In genomic region chr12:13534242-13534641, GRCh38 we compare ENCODE assay signal across 12 cellular contexts.
A peak's percentile ranks its signal among the peaks of the same experiment; 100 is the strongest.
DNase-seq lines count a peak whose midpoint lies in the region; ATAC-seq and TF ChIP-seq lines count a peak whose summit lies in the region.
"Had no signal": no experiment of that assay in that cellular context is flagged by ENCODE, and none has a peak within 500 bp of the region (broad histone marks: within the 10 kb centered on the region; RNA-seq: fewer than 3 reads in every experiment).

No MANE protein-coding gene starts in this region.

- no peak for ATAC-seq in gastrocnemius medialis
- ATAC-seq: activated T-cell treated with anti-CD3 and anti-CD28 coated beads, Interleukin-2, amount 50 U/mL, for 4 hours had no signal

- no peaks in the 10 kb centered on the region for H3K9me3 ChIP-seq in ES-I3 (ENCODE audit: control insufficient read depth, insufficient read depth, low read length)
- H3K9me3 ChIP-seq in gastrocnemius medialis, result no peaks in the 10 kb centered on the region
- H3K9me3 ChIP-seq: psoas muscle, stomach had no signal

- intact Hi-C loops in gastrocnemius medialis (cut with DNase I; ENCODE audit: low total_unique reads), result loop anchor here (2.0 to 10.0 kb wide), 2 partner anchors 171 to 259 kb away; no protein-coding TSS in a partner anchor

- peak overlapping the region; percentile 24 for H3K4me3 Mint-ChIP-seq in progenitor cell of endocrine pancreas (ENCODE audit: low read depth)
- H3K4me3 Mint-ChIP-seq: activated naive CD8-positive, alpha-beta T cell; activated T-cell treated with anti-CD3 and anti-CD28 coated beads, Interleukin-2, amount 50 U/mL, for 4 hours had no signal

- no peak overlapping the region for H3K27ac ChIP-seq in gastrocnemius medialis
- H3K27ac ChIP-seq: psoas muscle, stomach had no signal

- no peak for TF ChIP-seq CTCF in astrocyte of the cerebellum (IDR thresholded peaks at IDR 0.05; ENCODE audit: low read depth, low read length, missing control alignments)
- TF ChIP-seq CTCF in progenitor cell of endocrine pancreas (IDR thresholded peaks at IDR 0.05; ENCODE audit: unreplicated experiment), result no peak
- TF ChIP-seq CTCF in gastrocnemius medialis (IDR thresholded peaks at IDR 0.05 in 4 of 5, conservative IDR thresholded peaks at IDR 0.05 in 1 of 5), result no peak

- H3K27me3 ChIP-seq in gastrocnemius medialis, result no peaks in the 10 kb centered on the region
- H3K27me3 ChIP-seq: stomach had no signal

- no peak for DNase-seq in astrocyte of the cerebellum (ENCODE audit: low read depth)
- peak; percentile 74 for DNase-seq in left kidney (ENCODE audit: low read depth, low spot score)
- DNase-seq in progenitor cell of endocrine pancreas (ENCODE audit: low spot score, unreplicated experiment), result no peak
- DNase-seq in T-helper 2 cell, result no peak
- DNase-seq in RPMI8226, result no peak
- DNase-seq in stimulated activated naive CD4-positive, alpha-beta T cell treated with Interleukin-2 at 50 U/mL for 16 hours (lab: John Stamatoyannopoulos, UW), result no peak
- DNase-seq in gastrocnemius medialis, result no peak
- DNase-seq: activated T-cell treated with anti-CD3 and anti-CD28 coated beads, Interleukin-2, amount 50 U/mL, for 4 hours had no signal

- peaks cover 3% of the 10 kb centered on the region; the same call in 1 of the 2 replicates for H3K4me1 ChIP-seq in ES-I3 (ENCODE audit: insufficient read depth, low read length)
- no peaks in the 10 kb centered on the region for H3K4me1 ChIP-seq in gastrocnemius medialis
- H3K4me1 ChIP-seq: psoas muscle had no signal

- H3K36me3 ChIP-seq in ES-I3 (ENCODE audit: insufficient read depth, low read length), result no peaks in the 10 kb centered on the region
- no peaks in the 10 kb centered on the region for H3K36me3 ChIP-seq in gastrocnemius medialis
- H3K36me3 ChIP-seq: stomach had no signal

- H3K27ac Mint-ChIP-seq in progenitor cell of endocrine pancreas, result no peak overlapping the region
- H3K27ac Mint-ChIP-seq: activated naive CD8-positive, alpha-beta T cell had no signal

- H3K4me3 ChIP-seq in astrocyte of the cerebellum (ENCODE audit: low read depth, low read length) (peak overlapping the region; percentile 15), gastrocnemius medialis (peak overlapping the region in 1 of 4 donors; percentile 15)
- H3K4me3 ChIP-seq: psoas muscle had no signal

- no peak for TF ChIP-seq POLR2A in gastrocnemius medialis (IDR thresholded peaks at IDR 0.05)

- H3K9me3 Mint-ChIP-seq in progenitor cell of endocrine pancreas (ENCODE audit: low read depth), result no peaks in the 10 kb centered on the region
- H3K9me3 Mint-ChIP-seq: activated T-cell treated with anti-CD3 and anti-CD28 coated beads, Interleukin-2, amount 50 U/mL, for 4 hours had no signal

- in situ Hi-C loops in astrocyte of the cerebellum (cut with HindIII; ENCODE audit: low sequenced_read_pairs), result no loop called here
- in situ Hi-C loops in gastrocnemius medialis (cut with MboI; ENCODE audit: low sequenced_read_pairs in 4 of 4), result loop anchor here in 2 of 4 donors (10.0 kb wide), 2 partner anchors 169 to 259 kb away; no protein-coding TSS in a partner anchor

- peaks cover 25% of the 10 kb centered on the region for H3K27me3 Mint-ChIP-seq in progenitor cell of endocrine pancreas

- no peaks in the 10 kb centered on the region for H3K36me3 Mint-ChIP-seq in progenitor cell of endocrine pancreas (ENCODE audit: insufficient read depth)
- H3K36me3 Mint-ChIP-seq: activated naive CD8-positive, alpha-beta T cell had no signal

- peak overlapping the region; percentile 37; the same call in 1 of the 2 replicates for H3K9ac ChIP-seq in ES-I3 (ENCODE audit: low read depth, low read length)

- peaks cover 6% of the 10 kb centered on the region for H3K4me1 Mint-ChIP-seq in progenitor cell of endocrine pancreas (ENCODE audit: low read depth)
